25 cellular contexts compared by ENCODE assay signal in genomic region chr1:240226102-240226501, GRCh38.
"Had no signal": no experiment of that assay in that cellular context is flagged by ENCODE, and none has a peak within 500 bp of the region (broad histone marks: within the 10 kb centered on the region; RNA-seq: fewer than 3 reads in every experiment).

No MANE protein-coding gene starts in this region.

- ATAC-seq: effector memory CD8-positive, alpha-beta T cell; esophagus mucosa; foreskin keratinocyte; gastrocnemius medialis; gastroesophageal sphincter; heart left ventricle; heart right ventricle had no signal

- H3K36me3 ChIP-seq: colonic mucosa, esophagus muscularis mucosa, esophagus squamous epithelium, gastrocnemius medialis, gastroesophageal sphincter, heart left ventricle, heart right ventricle had no signal

- H3K27ac Mint-ChIP-seq: dendritic cell treated with granulocyte-macrophage colony-stimulating factor and Interleukin-4, amounts not matched to agents 40 ng/mL and 50 ng/mL, for 4 days; effector memory CD8-positive, alpha-beta T cell; endodermal cell had no signal

- H3K27ac ChIP-seq: colonic mucosa, coronary artery, dorsolateral prefrontal cortex, epithelial cell of prostate, esophagus muscularis mucosa, esophagus squamous epithelium, foreskin keratinocyte, gastrocnemius medialis, gastroesophageal sphincter, heart left ventricle, heart right ventricle had no signal

- H3K9me3 ChIP-seq: colonic mucosa, gastrocnemius medialis had no signal

- H3K4me3 ChIP-seq: colonic mucosa, coronary artery, dorsolateral prefrontal cortex, esophagus muscularis mucosa, esophagus squamous epithelium, gastrocnemius medialis, gastroesophageal sphincter, heart left ventricle, heart right ventricle had no signal

- H3K27me3 Mint-ChIP-seq: dendritic cell treated with granulocyte-macrophage colony-stimulating factor and Interleukin-4, amounts not matched to agents 40 ng/mL and 50 ng/mL, for 4 days had no signal

- H3K4me1 ChIP-seq: colonic mucosa, esophagus muscularis mucosa, esophagus squamous epithelium, foreskin keratinocyte, gastrocnemius medialis, gastroesophageal sphincter, heart left ventricle, heart right ventricle had no signal

- H3K27me3 ChIP-seq: colonic mucosa, dorsolateral prefrontal cortex, esophagus muscularis mucosa, esophagus squamous epithelium, foreskin keratinocyte, gastrocnemius medialis, gastroesophageal sphincter, heart left ventricle, heart right ventricle had no signal

- H3K4me3 Mint-ChIP-seq: dendritic cell treated with granulocyte-macrophage colony-stimulating factor and Interleukin-4, amounts not matched to agents 40 ng/mL and 50 ng/mL, for 4 days; effector memory CD8-positive, alpha-beta T cell; endodermal cell had no signal

- DNase-seq: colonic mucosa; cortex of kidney; dermis blood vessel endothelial cell; dorsolateral prefrontal cortex; effector CD4-positive, alpha-beta T cell; effector CD8-positive, alpha-beta T cell; effector memory CD4-positive, alpha-beta T cell; effector memory CD8-positive, alpha-beta T cell; endodermal cell; erythroblast; esophagus squamous epithelium; foreskin fibroblast; foreskin keratinocyte; foreskin melanocyte; gastrocnemius medialis; glutamatergic neuron; head of caudate nucleus; heart left ventricle; heart right ventricle had no signal

- H3K4me1 Mint-ChIP-seq: endodermal cell had no signal
